Comparison of ENCODE assay signal across 8 cellular contexts in genomic region chr20:53866787-53867740, GRCh38.
DNase-seq lines count a peak whose midpoint lies in the region; ATAC-seq and TF ChIP-seq lines count a peak whose summit lies in the region.

No MANE protein-coding gene starts in this region.

- no peak for TF ChIP-seq RAD21 in liver (IDR thresholded peaks at IDR 0.05)

- H3K36me3 ChIP-seq in liver (ENCODE audit: control insufficient read depth in 4 of 4, insufficient read depth in 3 of 4, low read depth in 1 of 4, low read length in 3 of 4) (no peaks in the 10 kb centered on the region), uterus (no peaks in the 10 kb centered on the region)

- peaks cover 7 to 40% (median 26%) of the 10 kb centered on the region in 4 donors for H3K4me1 ChIP-seq in liver (ENCODE audit: control insufficient read depth in 4 of 4, insufficient read depth in 4 of 4, low read length in 3 of 4)
- H3K4me1 ChIP-seq in uterus, result no peaks in the 10 kb centered on the region

- H3K27me3 Mint-ChIP-seq in activated T-cell treated with anti-CD3 and anti-CD28 coated beads, Interleukin-2, amount 50 U/mL, for 24 hours, result no peaks in the 10 kb centered on the region
- H3K27me3 Mint-ChIP-seq in activated T-helper 2 cell treated with anti-CD3 and anti-CD28 coated beads, Interferon-gamma antibody, Interleukin-2, Interleukin-4, amounts not matched to agents 10 μg/mL and 5 μg/mL and 100 μg/mL, durations not matched to agents 14 hours and 24 hours and 36 hours (ENCODE audit: low read depth), result no peaks in the 10 kb centered on the region

- H3K4me3 ChIP-seq in liver (ENCODE audit: low read depth in 1 of 3, low read length in 3 of 3) (peak overlapping the region in 1 of 3 donors; percentile 15), uterus (no peak overlapping the region)

- H3K36me3 Mint-ChIP-seq in activated T-cell treated with anti-CD3 and anti-CD28 coated beads, Interleukin-2, amount 50 U/mL, for 24 hours (ENCODE audit: low read depth), result no peaks in the 10 kb centered on the region
- H3K36me3 Mint-ChIP-seq in activated T-helper 2 cell treated with anti-CD3 and anti-CD28 coated beads, Interferon-gamma antibody, Interleukin-2, Interleukin-4, amounts not matched to agents 10 μg/mL and 5 μg/mL and 100 μg/mL, durations not matched to agents 14 hours and 24 hours and 36 hours (ENCODE audit: low read depth), result no peaks in the 10 kb centered on the region

- no peak for TF ChIP-seq POLR2A in uterus (IDR thresholded peaks at IDR 0.05)

- H3K9me3 Mint-ChIP-seq in activated T-cell treated with anti-CD3 and anti-CD28 coated beads, Interleukin-2, amount 50 U/mL, for 24 hours, result no peaks in the 10 kb centered on the region
- H3K9me3 Mint-ChIP-seq in activated T-helper 2 cell treated with anti-CD3 and anti-CD28 coated beads, Interferon-gamma antibody, Interleukin-2, Interleukin-4, amounts not matched to agents 10 μg/mL and 5 μg/mL and 100 μg/mL, durations not matched to agents 14 hours and 24 hours and 36 hours, result no peaks in the 10 kb centered on the region

- H3K27ac Mint-ChIP-seq in activated T-cell treated with anti-CD3 and anti-CD28 coated beads, Interleukin-2, amount 50 U/mL, for 24 hours, result peak overlapping the region; percentile 73
- H3K27ac Mint-ChIP-seq in activated T-helper 2 cell treated with anti-CD3 and anti-CD28 coated beads, Interferon-gamma antibody, Interleukin-2, Interleukin-4, amounts not matched to agents 10 μg/mL and 5 μg/mL and 100 μg/mL, durations not matched to agents 14 hours and 24 hours and 36 hours, result peak overlapping the region; percentile 90

- H3K9me3 ChIP-seq in liver (ENCODE audit: control insufficient read depth in 4 of 4, low read length in 3 of 4) (no peaks in the 10 kb centered on the region), uterus (no peaks in the 10 kb centered on the region)

- peak overlapping the region in 1 of 2 donors; percentile 78 for H3K9ac ChIP-seq in liver (ENCODE audit: low read depth in 1 of 2, low read length in 2 of 2)

- peak; percentile 40 for ATAC-seq in HG03457 (IDR thresholded peaks at IDR 0.05; ENCODE audit: unreplicated experiment)

- WGBS in liver, result 19% methylated on average over 11 of the region's 11 CpGs

- H3K4me3 Mint-ChIP-seq in activated T-cell treated with anti-CD3 and anti-CD28 coated beads, Interleukin-2, amount 50 U/mL, for 24 hours, result peak overlapping the region; percentile 53
- peak overlapping the region; percentile 72 for H3K4me3 Mint-ChIP-seq in activated T-helper 2 cell treated with anti-CD3 and anti-CD28 coated beads, Interferon-gamma antibody, Interleukin-2, Interleukin-4, amounts not matched to agents 10 μg/mL and 5 μg/mL and 100 μg/mL, durations not matched to agents 14 hours and 24 hours and 36 hours (ENCODE audit: low read depth)

- TF ChIP-seq CTCF in liver (IDR thresholded peaks at IDR 0.05; ENCODE audit: low read depth, low read length, missing input control) (no peak), uterus (IDR thresholded peaks at IDR 0.05) (no peak)

- H3K27ac ChIP-seq in liver (ENCODE audit: low read depth in 1 of 2, low read length in 2 of 2) (peak overlapping the region; percentile 73 to 88), uterus (peak overlapping the region; percentile 69 to 77)

- DNase-seq in activated T-cell treated with anti-CD3 and anti-CD28 coated beads, Interleukin-2, amount 50 U/mL, for 24 hours, result no peak
- no peak for DNase-seq in activated T-cell treated with anti-CD3 and anti-CD28 coated beads for 4 hours
- DNase-seq in activated T-helper 2 cell treated with anti-CD3 and anti-CD28 coated beads, Interferon-gamma antibody, Interleukin-2, Interleukin-4, amounts not matched to agents 10 μg/mL and 5 μg/mL and 100 μg/mL, durations not matched to agents 14 hours and 24 hours and 36 hours (ENCODE audit: low spot score), result no peak
- DNase-seq in uterus, result no peak
- DNase-seq in ureter (ENCODE audit: low spot score), result no peak
- DNase-seq in HuH-7.5 (ENCODE audit: low spot score), result no peak

- peaks cover 72% of the 10 kb centered on the region for H3K4me1 Mint-ChIP-seq in activated T-cell treated with anti-CD3 and anti-CD28 coated beads, Interleukin-2, amount 50 U/mL, for 24 hours (ENCODE audit: low read depth)
- H3K4me1 Mint-ChIP-seq in activated T-helper 2 cell treated with anti-CD3 and anti-CD28 coated beads, Interferon-gamma antibody, Interleukin-2, Interleukin-4, amounts not matched to agents 10 μg/mL and 5 μg/mL and 100 μg/mL, durations not matched to agents 14 hours and 24 hours and 36 hours (ENCODE audit: low read depth), result peaks cover 64% of the 10 kb centered on the region

- intact Hi-C loops in activated T-helper 2 cell treated with anti-CD3 and anti-CD28 coated beads, Interferon-gamma antibody, Interleukin-2, Interleukin-4, amounts not matched to agents 10 μg/mL and 5 μg/mL and 100 μg/mL, durations not matched to agents 14 hours and 24 hours and 36 hours (cut with micrococcal nuclease), result loop anchor here (5.0 kb wide), 3 partner anchors 40 to 270 kb away; no protein-coding TSS in a partner anchor
- intact Hi-C loops in uterus (cut with DNase I; ENCODE audit: low total_unique reads), result no loop called here

- H3K27me3 ChIP-seq in liver (ENCODE audit: control insufficient read depth in 4 of 4, insufficient read depth in 4 of 4, low read length in 3 of 4) (no peaks in the 10 kb centered on the region), uterus (no peaks in the 10 kb centered on the region)

TF ChIP-seq in liver, 16 proteins besides CTCF, POLR2A, EP300 and RAD21:
- TF ChIP-seq ZBTB33 (IDR thresholded peaks at IDR 0.05) (no peak), ATF3 (IDR thresholded peaks at IDR 0.05) (peak; percentile 9), YY1 (IDR thresholded peaks at IDR 0.05) (peak; percentile 29)
